Comparison of ENCODE assay signal across 35 cellular contexts in genomic region chr11:30465623-30466022, GRCh38.
"Had no signal": no experiment of that assay in that cellular context is flagged by ENCODE, and none has a peak within 500 bp of the region (broad histone marks: within the 10 kb centered on the region; RNA-seq: fewer than 3 reads in every experiment).

No MANE protein-coding gene starts in this region.

- H3K4me2 ChIP-seq: PC-9 had no signal

- H3K9me3 Mint-ChIP-seq: activated CD4-positive, alpha-beta memory T cell treated with anti-CD3 and anti-CD28 coated beads, Interleukin-2, amount 10 ng/mL, durations not matched to agents 7 days and 5 days; activated naive CD4-positive, alpha-beta T cell treated with anti-CD3 and anti-CD28 coated beads, Interleukin-2, amount 10 ng/mL, durations not matched to agents 7 days and 5 days; activated naive CD8-positive, alpha-beta T cell treated with anti-CD3 and anti-CD28 coated beads, Interleukin-2, amount 50 U/mL, for 24 hours had no signal

- H3K4me3 Mint-ChIP-seq: activated CD4-positive, alpha-beta memory T cell treated with anti-CD3 and anti-CD28 coated beads, Interleukin-2, amount 10 ng/mL, durations not matched to agents 7 days and 5 days; activated CD8-positive, alpha-beta memory T cell treated with anti-CD3 and anti-CD28 coated beads, Interleukin-2, amount 10 ng/mL, durations not matched to agents 7 days and 5 days; activated naive CD4-positive, alpha-beta T cell treated with anti-CD3 and anti-CD28 coated beads, Interleukin-2, amount 10 ng/mL, durations not matched to agents 7 days and 5 days; activated naive CD8-positive, alpha-beta T cell; activated naive CD8-positive, alpha-beta T cell treated with anti-CD3 and anti-CD28 coated beads, Interleukin-2, amount 50 U/mL, for 24 hours had no signal

- H3K4me1 ChIP-seq: body of pancreas, breast epithelium had no signal

- DNase-seq: activated CD4-positive, alpha-beta memory T cell treated with anti-CD3 and anti-CD28 coated beads, Interleukin-2, amount 10 ng/mL, durations not matched to agents 7 days and 5 days; activated CD4-positive, alpha-beta T cell treated with anti-CD3 and anti-CD28 coated beads for 1 hour; activated CD4-positive, alpha-beta T cell treated with anti-CD3 and anti-CD28 coated beads for 48 hours; activated CD4-positive, CD25-positive, alpha-beta regulatory T cell; activated CD8-positive, alpha-beta memory T cell treated with anti-CD3 and anti-CD28 coated beads for 24 hours; activated CD8-positive, alpha-beta memory T cell treated with anti-CD3 and anti-CD28 coated beads, Interleukin-2, amount 10 ng/mL, durations not matched to agents 7 days and 5 days; activated CD8-positive, alpha-beta memory T cell treated with anti-CD3 and anti-CD28 coated beads, Interleukin-2, amount 50 U/mL, for 48 hours; activated effector memory CD4-positive, alpha-beta T cell treated with Interleukin-2 at 50 U/mL for 16 hours; activated naive CD4-positive, alpha-beta T cell treated with anti-CD3 and anti-CD28 coated beads, Interleukin-2, amount 10 ng/mL, durations not matched to agents 7 days and 5 days; activated naive CD8-positive, alpha-beta T cell treated with anti-CD3 and anti-CD28 coated beads, Interleukin-2, amount 50 U/mL, for 24 hours; activated T-cell treated with anti-CD3 and anti-CD28 coated beads, Interleukin-2, amount 50 U/mL, for 48 hours; anterior cingulate cortex; body of pancreas; caudate nucleus; cerebellar nuclear complex; Karpas-422; NCI-H1105; NCI-H1417 treated with DMSO at 0.1 percent for 48 hours; NCI-H187 treated with DMSO at 0.1 percent for 48 hours; NCI-H2081; NCI-H2171 treated with DMSO at 0.1 percent for 48 hours; NCI-H226; NCI-H446 treated with DMSO at 0.1 percent for 48 hours; NCI-H524; NCI-H69; NCI-H82; PC-9; SHP77; SJCRH30; T1000; WERI-Rb-1 had no signal

- H3K9me3 ChIP-seq: body of pancreas, breast epithelium, SJCRH30 had no signal

- ATAC-seq: activated CD8-positive, alpha-beta memory T cell treated with anti-CD3 and anti-CD28 coated beads, Interleukin-2, amount 10 ng/mL, durations not matched to agents 7 days and 5 days; activated naive CD8-positive, alpha-beta T cell treated with anti-CD3 and anti-CD28 coated beads, Interleukin-2, amount 50 U/mL, for 24 hours; body of pancreas had no signal

- H3K27me3 Mint-ChIP-seq: activated CD4-positive, alpha-beta memory T cell treated with anti-CD3 and anti-CD28 coated beads, Interleukin-2, amount 10 ng/mL, durations not matched to agents 7 days and 5 days; activated CD8-positive, alpha-beta memory T cell treated with anti-CD3 and anti-CD28 coated beads, Interleukin-2, amount 10 ng/mL, durations not matched to agents 7 days and 5 days; activated naive CD8-positive, alpha-beta T cell had no signal

- H3K36me3 ChIP-seq: breast epithelium, SJCRH30 had no signal

- H3K27me3 ChIP-seq: body of pancreas, breast epithelium, SJCRH30 had no signal

- H3K27ac ChIP-seq: body of pancreas, breast epithelium, PC-9, SJCRH30, SK-N-MC, WERI-Rb-1 had no signal

- H3K4me1 Mint-ChIP-seq: activated naive CD4-positive, alpha-beta T cell treated with anti-CD3 and anti-CD28 coated beads, Interleukin-2, amount 10 ng/mL, durations not matched to agents 7 days and 5 days; activated naive CD8-positive, alpha-beta T cell treated with anti-CD3 and anti-CD28 coated beads, Interleukin-2, amount 50 U/mL, for 24 hours had no signal

- H2AFZ ChIP-seq: PC-9 had no signal

- H3K36me3 Mint-ChIP-seq: activated CD8-positive, alpha-beta memory T cell treated with anti-CD3 and anti-CD28 coated beads, Interleukin-2, amount 10 ng/mL, durations not matched to agents 7 days and 5 days; activated naive CD4-positive, alpha-beta T cell treated with anti-CD3 and anti-CD28 coated beads, Interleukin-2, amount 10 ng/mL, durations not matched to agents 7 days and 5 days; activated naive CD8-positive, alpha-beta T cell had no signal

- H3K4me3 ChIP-seq: body of pancreas, breast epithelium, PC-9, SJCRH30, SK-N-MC had no signal

- FAIRE-seq: RCC 7860 had no signal

- H3K27ac Mint-ChIP-seq: activated CD4-positive, alpha-beta memory T cell treated with anti-CD3 and anti-CD28 coated beads, Interleukin-2, amount 10 ng/mL, durations not matched to agents 7 days and 5 days; activated CD8-positive, alpha-beta memory T cell treated with anti-CD3 and anti-CD28 coated beads, Interleukin-2, amount 10 ng/mL, durations not matched to agents 7 days and 5 days; activated naive CD4-positive, alpha-beta T cell treated with anti-CD3 and anti-CD28 coated beads, Interleukin-2, amount 10 ng/mL, durations not matched to agents 7 days and 5 days; activated naive CD8-positive, alpha-beta T cell; activated naive CD8-positive, alpha-beta T cell treated with anti-CD3 and anti-CD28 coated beads, Interleukin-2, amount 50 U/mL, for 24 hours had no signal
